Comparison of ENCODE assay signal across 1 cellular context in the genomic region with DNA sequence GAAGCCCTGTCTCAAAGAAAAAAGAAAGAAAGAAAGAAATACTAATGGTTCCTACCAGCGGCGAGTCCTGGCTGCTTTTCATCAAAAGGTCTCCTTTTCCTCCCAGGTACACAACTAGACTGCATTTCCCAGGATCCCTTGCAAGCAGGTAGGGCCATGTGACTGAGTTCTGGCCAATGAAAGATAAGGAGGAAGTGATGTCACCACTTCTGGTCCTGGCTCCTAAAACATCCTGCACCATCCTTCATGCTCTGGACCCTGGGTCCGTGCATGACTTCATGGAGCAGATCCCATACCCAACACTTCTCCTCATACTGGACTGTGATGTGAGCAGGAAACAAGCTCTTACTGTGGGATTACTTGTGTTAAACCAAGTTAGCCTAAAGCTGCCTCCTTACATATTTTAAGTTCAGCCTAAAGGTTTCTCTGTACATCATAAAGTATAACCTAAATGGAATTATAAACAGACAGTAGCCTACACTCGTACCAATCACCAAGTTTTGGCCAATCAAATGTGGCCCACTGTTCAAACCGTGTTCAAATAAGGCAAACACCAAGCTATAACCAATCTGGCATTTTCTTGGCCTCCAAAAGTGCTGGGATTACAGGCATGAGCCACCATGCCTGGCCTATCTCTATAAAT.
TF ChIP-seq lines count a peak whose summit lies in the region.

No MANE protein-coding gene starts in this region.

TF ChIP-seq in K562, 482 proteins besides CTCF, POLR2A, EP300 and RAD21 (continued from another document):
- TF ChIP-seq, protein P1, sequence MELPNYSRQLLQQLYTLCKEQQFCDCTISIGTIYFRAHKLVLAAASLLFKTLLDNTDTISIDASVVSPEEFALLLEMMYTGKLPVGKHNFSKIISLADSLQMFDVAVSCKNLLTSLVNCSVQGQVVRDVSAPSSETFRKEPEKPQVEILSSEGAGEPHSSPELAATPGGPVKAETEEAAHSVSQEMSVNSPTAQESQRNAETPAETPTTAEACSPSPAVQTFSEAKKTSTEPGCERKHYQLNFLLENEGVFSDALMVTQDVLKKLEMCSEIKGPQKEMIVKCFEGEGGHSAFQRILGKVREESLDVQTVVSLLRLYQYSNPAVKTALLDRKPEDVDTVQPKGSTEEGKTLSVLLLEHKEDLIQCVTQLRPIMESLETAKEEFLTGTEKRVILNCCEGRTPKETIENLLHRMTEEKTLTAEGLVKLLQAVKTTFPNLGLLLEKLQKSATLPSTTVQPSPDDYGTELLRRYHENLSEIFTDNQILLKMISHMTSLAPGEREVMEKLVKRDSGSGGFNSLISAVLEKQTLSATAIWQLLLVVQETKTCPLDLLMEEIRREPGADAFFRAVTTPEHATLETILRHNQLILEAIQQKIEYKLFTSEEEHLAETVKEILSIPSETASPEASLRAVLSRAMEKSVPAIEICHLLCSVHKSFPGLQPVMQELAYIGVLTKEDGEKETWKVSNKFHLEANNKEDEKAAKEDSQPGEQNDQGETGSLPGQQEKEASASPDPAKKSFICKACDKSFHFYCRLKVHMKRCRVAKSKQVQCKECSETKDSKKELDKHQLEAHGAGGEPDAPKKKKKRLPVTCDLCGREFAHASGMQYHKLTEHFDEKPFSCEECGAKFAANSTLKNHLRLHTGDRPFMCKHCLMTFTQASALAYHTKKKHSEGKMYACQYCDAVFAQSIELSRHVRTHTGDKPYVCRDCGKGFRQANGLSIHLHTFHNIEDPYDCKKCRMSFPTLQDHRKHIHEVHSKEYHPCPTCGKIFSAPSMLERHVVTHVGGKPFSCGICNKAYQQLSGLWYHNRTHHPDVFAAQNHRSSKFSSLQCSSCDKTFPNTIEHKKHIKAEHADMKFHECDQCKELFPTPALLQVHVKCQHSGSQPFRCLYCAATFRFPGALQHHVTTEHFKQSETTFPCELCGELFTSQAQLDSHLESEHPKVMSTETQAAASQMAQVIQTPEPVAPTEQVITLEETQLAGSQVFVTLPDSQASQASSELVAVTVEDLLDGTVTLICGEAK (IDR thresholded peaks at IDR 0.05) = peak; percentile 92
- TF ChIP-seq, protein P1 (CRISPR knock-in tag; IDR thresholded peaks at IDR 0.05) = no peak
- TF ChIP-seq NONO (IDR thresholded peaks at IDR 0.05; ENCODE audit: low read depth in 2 of 2, low read length in 1 of 2) = no peak
- TF ChIP-seq SNIP1 (IDR thresholded peaks at IDR 0.05; ENCODE audit: low read depth) = no peak
- TF ChIP-seq, protein P2, sequence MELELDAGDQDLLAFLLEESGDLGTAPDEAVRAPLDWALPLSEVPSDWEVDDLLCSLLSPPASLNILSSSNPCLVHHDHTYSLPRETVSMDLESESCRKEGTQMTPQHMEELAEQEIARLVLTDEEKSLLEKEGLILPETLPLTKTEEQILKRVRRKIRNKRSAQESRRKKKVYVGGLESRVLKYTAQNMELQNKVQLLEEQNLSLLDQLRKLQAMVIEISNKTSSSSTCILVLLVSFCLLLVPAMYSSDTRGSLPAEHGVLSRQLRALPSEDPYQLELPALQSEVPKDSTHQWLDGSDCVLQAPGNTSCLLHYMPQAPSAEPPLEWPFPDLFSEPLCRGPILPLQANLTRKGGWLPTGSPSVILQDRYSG (tag; conservative IDR thresholded peaks at IDR 0.05; ENCODE audit: low read depth) = no peak
- TF ChIP-seq ZFX (CRISPR knock-in tag; IDR thresholded peaks at IDR 0.05) = no peak
- no peak for TF ChIP-seq HMG20A (CRISPR knock-in tag; conservative IDR thresholded peaks at IDR 0.05)
- TF ChIP-seq RAD51 (IDR thresholded peaks at IDR 0.05; ENCODE audit: borderline replicate concordance, low read depth) = peak; percentile 93
- TF ChIP-seq SIX5 (IDR thresholded peaks at IDR 0.05; ENCODE audit: borderline replicate concordance in 1 of 2, insufficient read depth in 1 of 2, low read depth in 1 of 2, low read length in 2 of 2) = peak; percentile 71 to 74
- no peak for TF ChIP-seq MIER1 (IDR thresholded peaks at IDR 0.05; ENCODE audit: low read depth)
- peak; percentile 76 for TF ChIP-seq DIDO1 (tag; IDR thresholded peaks at IDR 0.05; ENCODE audit: low read depth)
- TF ChIP-seq ZNF76 (CRISPR knock-in tag; IDR thresholded peaks at IDR 0.05; ENCODE audit: borderline replicate concordance) = no peak
- TF ChIP-seq CREB1 (IDR thresholded peaks at IDR 0.05) = peak; percentile 66
- peak; percentile 56 for TF ChIP-seq CREB1 (CRISPR knock-in tag; IDR thresholded peaks at IDR 0.05)
- TF ChIP-seq ZNF766 (CRISPR knock-in tag; conservative IDR thresholded peaks at IDR 0.05) = 0 out of 2 replicates have a peak, but pooled peaks have one; percentile 16
- peak; percentile 94 for TF ChIP-seq CREM (IDR thresholded peaks at IDR 0.05; ENCODE audit: low read depth)
- no peak for TF ChIP-seq BCOR (IDR thresholded peaks at IDR 0.05)
- TF ChIP-seq NFYB (IDR thresholded peaks at IDR 0.05; ENCODE audit: extremely low read depth, insufficient read length) = peak; percentile 89
- TF ChIP-seq, protein P3, sequence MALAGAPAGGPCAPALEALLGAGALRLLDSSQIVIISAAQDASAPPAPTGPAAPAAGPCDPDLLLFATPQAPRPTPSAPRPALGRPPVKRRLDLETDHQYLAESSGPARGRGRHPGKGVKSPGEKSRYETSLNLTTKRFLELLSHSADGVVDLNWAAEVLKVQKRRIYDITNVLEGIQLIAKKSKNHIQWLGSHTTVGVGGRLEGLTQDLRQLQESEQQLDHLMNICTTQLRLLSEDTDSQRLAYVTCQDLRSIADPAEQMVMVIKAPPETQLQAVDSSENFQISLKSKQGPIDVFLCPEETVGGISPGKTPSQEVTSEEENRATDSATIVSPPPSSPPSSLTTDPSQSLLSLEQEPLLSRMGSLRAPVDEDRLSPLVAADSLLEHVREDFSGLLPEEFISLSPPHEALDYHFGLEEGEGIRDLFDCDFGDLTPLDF (CRISPR knock-in tag; IDR thresholded peaks at IDR 0.05) = no peak
- no peak for TF ChIP-seq MCM2 (IDR thresholded peaks at IDR 0.05; ENCODE audit: low read depth)
- TF ChIP-seq, protein P4, sequence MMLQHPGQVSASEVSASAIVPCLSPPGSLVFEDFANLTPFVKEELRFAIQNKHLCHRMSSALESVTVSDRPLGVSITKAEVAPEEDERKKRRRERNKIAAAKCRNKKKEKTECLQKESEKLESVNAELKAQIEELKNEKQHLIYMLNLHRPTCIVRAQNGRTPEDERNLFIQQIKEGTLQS (IDR thresholded peaks at IDR 0.05) = peak; percentile 83
- TF ChIP-seq, protein P4 (CRISPR knock-in tag; conservative IDR thresholded peaks at IDR 0.05) = no peak
- TF ChIP-seq RBM39 (optimal IDR thresholded peaks at IDR 0.05; ENCODE audit: low read depth, low read length) = no peak
- TF ChIP-seq, protein P5, sequence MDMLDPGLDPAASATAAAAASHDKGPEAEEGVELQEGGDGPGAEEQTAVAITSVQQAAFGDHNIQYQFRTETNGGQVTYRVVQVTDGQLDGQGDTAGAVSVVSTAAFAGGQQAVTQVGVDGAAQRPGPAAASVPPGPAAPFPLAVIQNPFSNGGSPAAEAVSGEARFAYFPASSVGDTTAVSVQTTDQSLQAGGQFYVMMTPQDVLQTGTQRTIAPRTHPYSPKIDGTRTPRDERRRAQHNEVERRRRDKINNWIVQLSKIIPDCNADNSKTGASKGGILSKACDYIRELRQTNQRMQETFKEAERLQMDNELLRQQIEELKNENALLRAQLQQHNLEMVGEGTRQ (CRISPR knock-in tag; IDR thresholded peaks at IDR 0.05) = peak; percentile 99
- TF ChIP-seq HLTF (IDR thresholded peaks at IDR 0.05) = no peak
- TF ChIP-seq POLR3G (IDR thresholded peaks at IDR 0.05; ENCODE audit: extremely low read depth, insufficient read length, insufficient replicate concordance) = no peak
- no peak for TF ChIP-seq TOE1 (IDR thresholded peaks at IDR 0.05; ENCODE audit: borderline replicate concordance)
- no peak for TF ChIP-seq TOE1 (CRISPR knock-in tag; IDR thresholded peaks at IDR 0.05; ENCODE audit: borderline replicate concordance, low read depth)
- TF ChIP-seq POLR2AphosphoS5 (IDR thresholded peaks at IDR 0.05; ENCODE audit: control insufficient read depth, insufficient read depth, low read depth, low read length) = no peak
- no peak for TF ChIP-seq SP1 (CRISPR knock-in tag; IDR thresholded peaks at IDR 0.05)
- TF ChIP-seq, protein P6, sequence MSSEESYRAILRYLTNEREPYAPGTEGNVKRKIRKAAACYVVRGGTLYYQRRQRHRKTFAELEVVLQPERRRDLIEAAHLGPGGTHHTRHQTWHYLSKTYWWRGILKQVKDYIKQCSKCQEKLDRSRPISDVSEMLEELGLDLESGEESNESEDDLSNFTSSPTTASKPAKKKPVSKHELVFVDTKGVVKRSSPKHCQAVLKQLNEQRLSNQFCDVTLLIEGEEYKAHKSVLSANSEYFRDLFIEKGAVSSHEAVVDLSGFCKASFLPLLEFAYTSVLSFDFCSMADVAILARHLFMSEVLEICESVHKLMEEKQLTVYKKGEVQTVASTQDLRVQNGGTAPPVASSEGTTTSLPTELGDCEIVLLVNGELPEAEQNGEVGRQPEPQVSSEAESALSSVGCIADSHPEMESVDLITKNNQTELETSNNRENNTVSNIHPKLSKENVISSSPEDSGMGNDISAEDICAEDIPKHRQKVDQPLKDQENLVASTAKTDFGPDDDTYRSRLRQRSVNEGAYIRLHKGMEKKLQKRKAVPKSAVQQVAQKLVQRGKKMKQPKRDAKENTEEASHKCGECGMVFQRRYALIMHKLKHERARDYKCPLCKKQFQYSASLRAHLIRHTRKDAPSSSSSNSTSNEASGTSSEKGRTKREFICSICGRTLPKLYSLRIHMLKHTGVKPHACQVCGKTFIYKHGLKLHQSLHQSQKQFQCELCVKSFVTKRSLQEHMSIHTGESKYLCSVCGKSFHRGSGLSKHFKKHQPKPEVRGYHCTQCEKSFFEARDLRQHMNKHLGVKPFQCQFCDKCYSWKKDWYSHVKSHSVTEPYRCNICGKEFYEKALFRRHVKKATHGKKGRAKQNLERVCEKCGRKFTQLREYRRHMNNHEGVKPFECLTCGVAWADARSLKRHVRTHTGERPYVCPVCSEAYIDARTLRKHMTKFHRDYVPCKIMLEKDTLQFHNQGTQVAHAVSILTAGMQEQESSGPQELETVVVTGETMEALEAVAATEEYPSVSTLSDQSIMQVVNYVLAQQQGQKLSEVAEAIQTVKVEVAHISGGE (CRISPR knock-in tag; IDR thresholded peaks at IDR 0.05) = peak in 1 of 3 experiments; percentile 93; a peak in 2 of 6 replicates
- TF ChIP-seq, protein P7, sequence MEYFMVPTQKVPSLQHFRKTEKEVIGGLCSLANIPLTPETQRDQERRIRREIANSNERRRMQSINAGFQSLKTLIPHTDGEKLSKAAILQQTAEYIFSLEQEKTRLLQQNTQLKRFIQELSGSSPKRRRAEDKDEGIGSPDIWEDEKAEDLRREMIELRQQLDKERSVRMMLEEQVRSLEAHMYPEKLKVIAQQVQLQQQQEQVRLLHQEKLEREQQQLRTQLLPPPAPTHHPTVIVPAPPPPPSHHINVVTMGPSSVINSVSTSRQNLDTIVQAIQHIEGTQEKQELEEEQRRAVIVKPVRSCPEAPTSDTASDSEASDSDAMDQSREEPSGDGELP (CRISPR knock-in tag; IDR thresholded peaks at IDR 0.05; ENCODE audit: borderline replicate concordance) = no peak
